In the genomic region with DNA sequence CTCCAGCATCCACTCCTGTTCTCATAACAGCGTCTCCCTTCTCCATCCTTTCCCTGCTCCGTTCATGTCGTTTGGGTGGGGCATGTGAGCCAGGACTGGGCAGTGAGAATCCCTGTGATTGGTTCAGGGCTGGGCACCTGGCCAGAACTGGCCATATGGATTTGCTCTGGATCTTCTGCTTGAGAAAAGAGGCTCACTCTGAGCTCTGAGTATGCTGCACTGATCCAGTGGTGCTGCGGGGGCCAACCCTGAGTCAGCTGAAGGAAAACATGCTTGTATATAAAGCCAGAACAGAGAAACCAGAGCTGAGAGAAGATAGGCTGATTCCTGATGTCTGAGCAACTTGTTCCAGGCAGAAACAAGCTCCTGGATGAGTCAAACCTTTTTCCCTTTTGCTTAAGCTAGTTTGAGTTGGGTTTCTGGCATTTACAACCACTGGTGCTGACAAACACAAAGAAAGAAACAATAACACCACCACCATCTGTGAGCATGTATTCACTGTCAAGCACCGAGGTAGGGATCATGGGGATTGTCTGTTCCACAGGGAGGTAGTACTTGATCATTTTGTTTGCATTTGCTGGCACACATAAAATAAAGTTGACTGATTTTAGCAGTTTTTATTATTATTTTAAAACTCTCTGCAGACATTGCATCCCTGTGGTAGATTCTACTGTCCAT, we compare ENCODE assay signal across 9 cellular contexts. TPM values are rescaled to one million over a fixed set of nuclear protein-coding genes. Genes with fewer than 3 reads are reported as not detected.
DNase-seq lines count a peak whose midpoint lies in the region; ATAC-seq and TF ChIP-seq lines count a peak whose summit lies in the region.
"Had no signal": no experiment of that assay in that cellular context is flagged by ENCODE, and none has a peak within 500 bp of the region (broad histone marks: within the 10 kb centered on the region; RNA-seq: fewer than 3 reads in every experiment).

No MANE protein-coding gene starts in this region.

- no peaks in the 10 kb centered on the region for H3K36me3 Mint-ChIP-seq in activated T-helper 2 cell treated with anti-CD3 and anti-CD28 coated beads, Interferon-gamma antibody, Interleukin-2, Interleukin-4, amounts not matched to agents 10 μg/mL and 5 μg/mL and 100 μg/mL, durations not matched to agents 14 hours and 24 hours and 36 hours (ENCODE audit: low read depth)

- TF ChIP-seq CTCF in Panc1 (IDR thresholded peaks at IDR 0.05) (no peak), fibroblast of mammary gland (conservative IDR thresholded peaks at IDR 0.05; ENCODE audit: control insufficient read depth, insufficient read depth, low read depth, low read length) (no peak)

- H3K36me3 ChIP-seq in Panc1 (ENCODE audit: control insufficient read depth, insufficient read depth, low read length) (no peaks in the 10 kb centered on the region), HAP-1 (replicated peaks) (no peaks in the 10 kb centered on the region)

- peak; percentile 46; the same call in 1 of the 2 replicates for ATAC-seq in Panc1

- H3K9me3 Mint-ChIP-seq in activated T-helper 2 cell treated with anti-CD3 and anti-CD28 coated beads, Interferon-gamma antibody, Interleukin-2, Interleukin-4, amounts not matched to agents 10 μg/mL and 5 μg/mL and 100 μg/mL, durations not matched to agents 14 hours and 24 hours and 36 hours = no peaks in the 10 kb centered on the region

- no peaks in the 10 kb centered on the region for H3K27me3 Mint-ChIP-seq in activated T-helper 2 cell treated with anti-CD3 and anti-CD28 coated beads, Interferon-gamma antibody, Interleukin-2, Interleukin-4, amounts not matched to agents 10 μg/mL and 5 μg/mL and 100 μg/mL, durations not matched to agents 14 hours and 24 hours and 36 hours (ENCODE audit: low read depth)

- H3K4me1 Mint-ChIP-seq in activated T-helper 2 cell treated with anti-CD3 and anti-CD28 coated beads, Interferon-gamma antibody, Interleukin-2, Interleukin-4, amounts not matched to agents 10 μg/mL and 5 μg/mL and 100 μg/mL, durations not matched to agents 14 hours and 24 hours and 36 hours (ENCODE audit: low read depth) = no peaks in the 10 kb centered on the region

- H3K27ac ChIP-seq in Panc1 (ENCODE audit: low read length) = no peak overlapping the region

- CTCF ChIA-PET in Panc1 (lab: Charles Lee) = no interaction called here

- no peak overlapping the region for H3K27ac Mint-ChIP-seq in activated T-helper 2 cell treated with anti-CD3 and anti-CD28 coated beads, Interferon-gamma antibody, Interleukin-2, Interleukin-4, amounts not matched to agents 10 μg/mL and 5 μg/mL and 100 μg/mL, durations not matched to agents 14 hours and 24 hours and 36 hours

- in situ Hi-C loops in Panc1 (cut with HindIII; ENCODE audit: low pct_unique_long_range_greater_than_20kb, low sequenced_read_pairs) = no loop called here
- in situ Hi-C loops in HAP-1 (cut with MboI; ENCODE audit: low sequenced_read_pairs) = no loop called here

- intact Hi-C loops in Panc1 (cut with micrococcal nuclease; ENCODE audit: unreplicated experiment) = no loop called here
- intact Hi-C loops in posterior cingulate gyrus (cut with DNase I) = no loop called here
- intact Hi-C loops in activated T-helper 2 cell treated with anti-CD3 and anti-CD28 coated beads, Interferon-gamma antibody, Interleukin-2, Interleukin-4, amounts not matched to agents 10 μg/mL and 5 μg/mL and 100 μg/mL, durations not matched to agents 14 hours and 24 hours and 36 hours (cut with micrococcal nuclease) = no loop called here

- H3K9me3 ChIP-seq in Panc1 (ENCODE audit: control insufficient read depth, insufficient read depth, low read depth, low read length) (no peaks in the 10 kb centered on the region), HAP-1 (no peaks in the 10 kb centered on the region)

- H3K4me3 ChIP-seq in Panc1 (ENCODE audit: low read depth in 2 of 2, low read length in 2 of 2) (no peak overlapping the region), fibroblast of mammary gland (ENCODE audit: control insufficient read depth, low read depth, low read length) (peak overlapping the region; percentile 22), HAP-1 (no peak overlapping the region)

- H3K4me3 Mint-ChIP-seq in activated T-helper 2 cell treated with anti-CD3 and anti-CD28 coated beads, Interferon-gamma antibody, Interleukin-2, Interleukin-4, amounts not matched to agents 10 μg/mL and 5 μg/mL and 100 μg/mL, durations not matched to agents 14 hours and 24 hours and 36 hours (ENCODE audit: low read depth) = no peak overlapping the region

- H3K4me1 ChIP-seq in Panc1 (ENCODE audit: control insufficient read depth, insufficient read depth, low read length) = no peaks in the 10 kb centered on the region
- H3K4me1 ChIP-seq in HAP-1 = no peaks in the 10 kb centered on the region

- DNase-seq in NCI-H146 (lab: John Stamatoyannopoulos, UW) (peak; percentile 43), NCI-H146 treated with DMSO at 0.1 percent for 48 hours (lab: John Stamatoyannopoulos, UW; ENCODE audit: unreplicated experiment) (no peak), Panc1 (ENCODE audit: low read depth, low spot score) (no peak), fibroblast of mammary gland (ENCODE audit: low read depth) (peak; percentile 99), posterior cingulate gyrus (peak; percentile 36 to 96 (median 74)), HAP-1 (ENCODE audit: low spot score in 2 of 2) (no peak), retina (no peak)
- DNase-seq in activated T-helper 2 cell treated with anti-CD3 and anti-CD28 coated beads, Interferon-gamma antibody, Interleukin-2, Interleukin-4, amounts not matched to agents 10 μg/mL and 5 μg/mL and 100 μg/mL, durations not matched to agents 14 hours and 24 hours and 36 hours (ENCODE audit: low spot score) = no peak
- DNase-seq: AML-193 had no signal

- H3K27me3 ChIP-seq in Panc1 (ENCODE audit: control insufficient read depth, insufficient read depth, low read length) (no peaks in the 10 kb centered on the region), HAP-1 (ENCODE audit: low read depth) (no peaks in the 10 kb centered on the region)

- BruUV-seq in Panc1 (replicated peaks; lab: Mats Ljungman, UMichigan) = no TSS peak

- POLR2A ChIA-PET in Panc1 (lab: Charles Lee) = no interaction called here

RNA-seq across cellular contexts. Expression of gene HPD, which starts 14.0 kb away (rescaled TPM):
- 0.51 TPM for total RNA-seq in Panc1 (2021; ENCODE audit: unreplicated experiment)
- polyA plus RNA-seq in Panc1 (2012; ENCODE audit: insufficient read length) = 0.57 TPM
- not detected in 2 replicates for total RNA-seq in activated T-helper 2 cell treated with anti-CD3 and anti-CD28 coated beads, Interferon-gamma antibody, Interleukin-2, Interleukin-4, amounts not matched to agents 10 μg/mL and 5 μg/mL and 100 μg/mL, durations not matched to agents 14 hours and 24 hours and 36 hours

RNA-seq across cellular contexts. Expression of gene PSMD9, which starts 15.9 kb away (rescaled TPM):
- total RNA-seq in Panc1 (2021; ENCODE audit: unreplicated experiment) = 62.7 TPM
- 109 TPM for polyA plus RNA-seq in Panc1 (2012; ENCODE audit: insufficient read length)
- 65.2 and 71.0 TPM in 2 replicates for total RNA-seq in activated T-helper 2 cell treated with anti-CD3 and anti-CD28 coated beads, Interferon-gamma antibody, Interleukin-2, Interleukin-4, amounts not matched to agents 10 μg/mL and 5 μg/mL and 100 μg/mL, durations not matched to agents 14 hours and 24 hours and 36 hours

RNA-seq across cellular contexts. Expression of gene CFAP251, which starts 45.7 kb away (rescaled TPM):
- 4.2 TPM for total RNA-seq in Panc1 (2021; ENCODE audit: unreplicated experiment)
- 3.3 TPM for polyA plus RNA-seq in Panc1 (2012; ENCODE audit: insufficient read length)
- total RNA-seq in activated T-helper 2 cell treated with anti-CD3 and anti-CD28 coated beads, Interferon-gamma antibody, Interleukin-2, Interleukin-4, amounts not matched to agents 10 μg/mL and 5 μg/mL and 100 μg/mL, durations not matched to agents 14 hours and 24 hours and 36 hours = 0.80 and 0.82 TPM in 2 replicates

Comparison
In these comparisons a context has a peak if more than half of its experiments do, and no peak if none do; other contexts are left out.
1. DNase-seq: peak in NCI-H146 (single experiment), fibroblast of mammary gland (single experiment) and posterior cingulate gyrus (10 of 10); none in NCI-H146 treated with DMSO at 0.1 percent for 48 hours (single experiment), Panc1 (single experiment), HAP-1 (0 of 2), retina (single experiment) and activated T-helper 2 cell treated with anti-CD3 and anti-CD28 coated beads, Interferon-gamma antibody, Interleukin-2, Interleukin-4, amounts not matched to agents 10 μg/mL and 5 μg/mL and 100 μg/mL, durations not matched to agents 14 hours and 24 hours and 36 hours (single experiment).